Comparison of ENCODE assay signal across 9 cellular contexts in the genomic region with DNA sequence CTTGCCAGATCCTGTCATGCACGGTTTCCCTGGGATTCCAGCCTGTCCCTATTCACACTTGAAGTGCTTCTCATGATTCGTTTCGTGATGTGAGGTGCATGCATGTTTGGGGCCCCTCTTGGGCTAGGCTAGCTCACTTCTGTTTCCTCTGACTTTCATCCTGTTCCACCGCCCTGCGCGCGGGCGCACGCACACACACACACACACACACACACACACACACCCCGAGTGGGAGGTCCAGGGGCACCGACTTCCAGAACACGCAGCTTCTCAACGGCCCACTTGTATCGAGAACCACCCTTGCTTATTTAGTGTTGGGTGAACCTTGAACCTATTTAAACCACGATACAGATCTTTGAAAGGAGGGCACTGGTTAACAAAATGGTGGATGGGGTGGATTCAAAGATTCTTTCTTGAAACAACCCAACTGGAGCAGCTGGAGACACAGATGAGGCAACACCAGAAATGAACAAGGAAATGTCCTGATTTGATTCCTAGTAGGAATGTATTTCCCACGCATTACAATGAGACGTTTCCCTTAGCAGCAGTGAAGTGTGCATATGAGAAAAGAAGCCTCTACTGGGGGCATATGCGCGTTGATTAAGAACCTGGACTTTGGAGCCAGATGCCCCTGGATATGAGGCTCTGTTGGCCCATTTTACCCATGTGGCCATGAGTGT. TPM values are rescaled to one million over a fixed set of nuclear protein-coding genes. Genes with fewer than 3 reads are reported as not detected.
DNase-seq lines count a peak whose midpoint lies in the region; TF ChIP-seq lines count a peak whose summit lies in the region.
"Had no signal": no experiment of that assay in that cellular context is flagged by ENCODE, and none has a peak within 500 bp of the region (broad histone marks: within the 10 kb centered on the region; RNA-seq: fewer than 3 reads in every experiment).

No MANE protein-coding gene starts in this region.

- H3K27ac ChIP-seq in WERI-Rb-1: no peak overlapping the region

- H3K36me3 ChIP-seq in WERI-Rb-1: no peaks in the 10 kb centered on the region

- in situ Hi-C loops in G401 (cut with HindIII; ENCODE audit: low sequenced_read_pairs): no loop called here

- DNase-seq in G401 (ENCODE audit: low spot score) (peak; percentile 14), dermis blood vessel endothelial cell (peak; percentile 70), WERI-Rb-1 (no peak), dedifferentiated amniotic fluid mesenchymal stem cell (ENCODE audit: extremely low spot score) (no peak), HCEC 1CT (no peak), NCI-H1092 treated with DMSO at 0.1 percent for 48 hours (lab: John Stamatoyannopoulos, UW) (no peak)
- peak; percentile 71 for DNase-seq in activated CD4-positive, alpha-beta T cell treated with anti-CD3 and anti-CD28 coated beads for 48 hours
- DNase-seq in stimulated activated CD4-positive, alpha-beta T cell treated with anti-CD3 and anti-CD28 coated beads, Interleukin-15, amount 100 ng/mL, for 24 hours: peak; percentile 63
- DNase-seq: amygdala had no signal

- no peak for TF ChIP-seq CTCF in WERI-Rb-1 (IDR thresholded peaks at IDR 0.05; ENCODE audit: low read depth, low read length)

- no peaks in the 10 kb centered on the region for H3K9me3 ChIP-seq in WERI-Rb-1 (ENCODE audit: severe bottlenecking)

- H3K4me3 ChIP-seq in WERI-Rb-1 (ENCODE audit: low read depth, low read length): no peak overlapping the region

- H3K27me3 ChIP-seq in WERI-Rb-1 (ENCODE audit: insufficient read depth, low read depth, severe bottlenecking): no peaks in the 10 kb centered on the region

RNA-seq across cellular contexts. Expression of a gene that starts 16.3 kb away (rescaled TPM):
- total RNA-seq in G401 (2014; rRNA removed; shearing (Covaris generic)): 7.3 and 12.4 TPM in 2 replicates
- 45.6 and 95.3 TPM in 2 replicates for total RNA-seq in dermis blood vessel endothelial cell

Comparison
In these comparisons a context has a peak if more than half of its experiments do, and no peak if none do; other contexts are left out.
1. DNase-seq: peak in G401 (single experiment), activated CD4-positive, alpha-beta T cell treated with anti-CD3 and anti-CD28 coated beads for 48 hours (single experiment), dermis blood vessel endothelial cell (single experiment) and stimulated activated CD4-positive, alpha-beta T cell treated with anti-CD3 and anti-CD28 coated beads, Interleukin-15, amount 100 ng/mL, for 24 hours (single experiment); none in WERI-Rb-1 (single experiment), dedifferentiated amniotic fluid mesenchymal stem cell (single experiment), HCEC 1CT (single experiment) and NCI-H1092 treated with DMSO at 0.1 percent for 48 hours (single experiment).